Comparison of ENCODE assay signal across 8 cellular contexts in the genomic region with DNA sequence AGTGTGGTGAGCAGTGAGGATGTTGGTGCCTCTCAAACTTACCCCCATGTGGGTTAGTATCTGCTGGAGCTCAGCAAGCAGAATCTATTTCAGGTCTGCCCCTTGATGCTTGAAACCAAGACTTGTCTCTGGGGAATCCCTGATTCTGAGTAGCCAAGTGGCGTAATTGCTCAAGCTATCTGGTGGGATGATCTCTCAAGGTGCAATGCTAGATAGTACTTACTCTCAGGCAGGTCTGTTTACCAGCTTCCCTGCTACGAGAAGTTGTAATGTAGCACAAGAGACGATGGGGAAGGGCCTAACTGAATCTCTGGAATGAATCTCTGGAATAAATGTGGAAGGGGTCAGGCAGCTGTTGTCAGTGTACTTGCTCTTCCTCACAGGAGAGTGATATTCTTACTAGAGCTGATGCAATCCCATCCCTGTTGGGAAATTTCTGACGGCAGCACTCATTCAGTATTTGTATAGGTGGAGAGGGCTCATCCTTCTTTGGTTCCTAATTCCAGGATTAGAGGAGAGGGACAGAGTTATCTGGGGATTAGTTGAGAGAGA.
DNase-seq lines count a peak whose midpoint lies in the region; ATAC-seq and TF ChIP-seq lines count a peak whose summit lies in the region.

No MANE protein-coding gene starts in this region.

- H3K4me2 ChIP-seq in mammary epithelial cell (ENCODE audit: insufficient read depth, low read depth, low read length): peak overlapping the region; percentile 27

- no peaks in the 10 kb centered on the region for H3K9me3 Mint-ChIP-seq in naive thymus-derived CD4-positive, alpha-beta T cell

- H3K9me3 ChIP-seq in mammary epithelial cell (replicated peaks; ENCODE audit: insufficient read depth, low read length): no peaks in the 10 kb centered on the region
- no peaks in the 10 kb centered on the region for H3K9me3 ChIP-seq in naive thymus-derived CD4-positive, alpha-beta T cell (ENCODE audit: control insufficient read depth in 2 of 3, low read length in 3 of 3)

- peak; percentile 46 for DNase-seq in GM04504 (ENCODE audit: low read depth)
- peak; percentile 86 for DNase-seq in LHCN-M2 (ENCODE audit: low read depth)
- DNase-seq in mammary epithelial cell: peak; percentile 55
- no peak for DNase-seq in naive thymus-derived CD4-positive, alpha-beta T cell
- no peak for DNase-seq in posterior cingulate gyrus
- DNase-seq in NCI-H1092 (lab: John Stamatoyannopoulos, UW): no peak
- no peak for DNase-seq in NCI-H526 treated with DMSO at 0.1 percent for 48 hours (lab: John Stamatoyannopoulos, UW)

- dilution Hi-C loops in mammary epithelial cell (cut with HindIII; ENCODE audit: low sequenced_read_pairs): no loop called here

- no peaks in the 10 kb centered on the region for H3K27me3 Mint-ChIP-seq in naive thymus-derived CD4-positive, alpha-beta T cell

- no peaks in the 10 kb centered on the region for H4K20me1 ChIP-seq in mammary epithelial cell (ENCODE audit: insufficient read depth, low read length)

- POLR2A ChIA-PET in naive thymus-derived CD4-positive, alpha-beta T cell (lab: Charles Lee): no interaction called here

- H3K9ac ChIP-seq in mammary epithelial cell (ENCODE audit: insufficient read depth, low read length): peak overlapping the region; percentile 41

- ATAC-seq in GM21447 (IDR thresholded peaks at IDR 0.05; ENCODE audit: unreplicated experiment): peak; percentile 52
- ATAC-seq in naive thymus-derived CD4-positive, alpha-beta T cell: peak; percentile 50

- no peaks in the 10 kb centered on the region for H3K36me3 ChIP-seq in mammary epithelial cell (ENCODE audit: insufficient read depth, low read length)
- H3K36me3 ChIP-seq in naive thymus-derived CD4-positive, alpha-beta T cell (ENCODE audit: control insufficient read depth in 2 of 3, insufficient read depth in 3 of 3, low read length in 3 of 3): peaks cover 0 to 12% (median 0%) of the 10 kb centered on the region in 3 experiments

- H3K4me3 ChIP-seq in mammary epithelial cell (replicated peaks in 1 of 3; ENCODE audit: insufficient read depth in 1 of 3, low read depth in 2 of 3, low read length in 3 of 3): peak overlapping the region in 1 of 3 experiments; percentile 6
- H3K4me3 ChIP-seq in naive thymus-derived CD4-positive, alpha-beta T cell (ENCODE audit: low read length): no peak overlapping the region

- CTCF ChIA-PET in mammary epithelial cell (lab: Charles Lee; ENCODE audit: low non-redundant PET): interaction anchor here (0.5 kb wide), 1 partner anchor 178 kb away, joined by 4 read pairs; no protein-coding TSS in a partner anchor
- CTCF ChIA-PET in naive thymus-derived CD4-positive, alpha-beta T cell (lab: Charles Lee): interaction anchor here (2.6 kb wide), 1 partner anchor 78 kb away, joined by 18 read pairs; no protein-coding TSS in a partner anchor

- H3K4me3 Mint-ChIP-seq in naive thymus-derived CD4-positive, alpha-beta T cell: peak overlapping the region in 2 of 10 donors; percentile 1 to 20

- H3K4me1 ChIP-seq in mammary epithelial cell (ENCODE audit: insufficient read depth, low read length): peaks cover 30% of the 10 kb centered on the region
- peaks cover 16 to 21% of the 10 kb centered on the region in 2 donors for H3K4me1 ChIP-seq in naive thymus-derived CD4-positive, alpha-beta T cell (ENCODE audit: control insufficient read depth in 2 of 2, insufficient read depth in 2 of 2, low read length in 2 of 2)

- H3K79me2 ChIP-seq in mammary epithelial cell (ENCODE audit: insufficient read depth, low read length): peaks cover 89% of the 10 kb centered on the region

- peak overlapping the region; percentile 81 for H3K27ac ChIP-seq in mammary epithelial cell (ENCODE audit: insufficient read depth, low read depth, low read length)
- H3K27ac ChIP-seq in naive thymus-derived CD4-positive, alpha-beta T cell (ENCODE audit: low read depth, low read length): no peak overlapping the region

- H3K36me3 Mint-ChIP-seq in naive thymus-derived CD4-positive, alpha-beta T cell: peaks cover 4 to 12% (median 6%) of the 10 kb centered on the region in 5 donors

- no peak overlapping the region for H2AFZ ChIP-seq in mammary epithelial cell (ENCODE audit: low read depth, low read length)

- BruUV-seq in mammary epithelial cell (replicated peaks; lab: Mats Ljungman, UMichigan): no TSS peak

- intact Hi-C loops in mammary epithelial cell (cut with micrococcal nuclease) (loop anchor here (10.0 kb wide), 1 partner anchor 435 kb away; no protein-coding TSS in a partner anchor), posterior cingulate gyrus (cut with DNase I) (no loop called here)
- intact Hi-C loops in naive thymus-derived CD4-positive, alpha-beta T cell (cut with micrococcal nuclease): loop anchor here in 1 of 2 donors (5.0 kb wide), 1 partner anchor 142 kb away; no protein-coding TSS in a partner anchor

- in situ Hi-C loops in mammary epithelial cell (cut with MboI; ENCODE audit: low sequenced_read_pairs in 2 of 2): loop anchor here (5.0 to 10.0 kb wide), 3 partner anchors 65 to 168 kb away; partner anchors contain the start of gene MACF1 (in 1 of the 2)

- peaks cover 56 to 88% (median 74%) of the 10 kb centered on the region in 7 donors for H3K4me1 Mint-ChIP-seq in naive thymus-derived CD4-positive, alpha-beta T cell

- H3K27ac Mint-ChIP-seq in naive thymus-derived CD4-positive, alpha-beta T cell: peak overlapping the region; percentile 3 to 70 (median 28)

- H3K27me3 ChIP-seq in mammary epithelial cell (ENCODE audit: insufficient read depth, low read length): no peaks in the 10 kb centered on the region
- H3K27me3 ChIP-seq in naive thymus-derived CD4-positive, alpha-beta T cell (ENCODE audit: control insufficient read depth in 2 of 2, insufficient read depth in 2 of 2, low read length in 2 of 2): no peaks in the 10 kb centered on the region

- no peak for TF ChIP-seq CTCF in mammary epithelial cell (conservative IDR thresholded peaks at IDR 0.05 in 1 of 2, IDR thresholded peaks at IDR 0.05 in 1 of 2; ENCODE audit: extremely low read depth in 1 of 2, insufficient read depth in 1 of 2, low read depth in 1 of 2, low read length in 2 of 2)

- 43% methylated on average over 4 of the region's 4 CpGs for WGBS in mammary epithelial cell (ENCODE audit: low coverage, missing lambda C conversion rate)

Comparison
In these comparisons a context has a peak if more than half of its experiments do, and no peak if none do; other contexts are left out.
1. DNase-seq: peak in GM04504 (single experiment), LHCN-M2 (single experiment) and mammary epithelial cell (single experiment); none in naive thymus-derived CD4-positive, alpha-beta T cell (0 of 9), posterior cingulate gyrus (0 of 10), NCI-H1092 (single experiment) and NCI-H526 treated with DMSO at 0.1 percent for 48 hours (single experiment).